In the genomic region with DNA sequence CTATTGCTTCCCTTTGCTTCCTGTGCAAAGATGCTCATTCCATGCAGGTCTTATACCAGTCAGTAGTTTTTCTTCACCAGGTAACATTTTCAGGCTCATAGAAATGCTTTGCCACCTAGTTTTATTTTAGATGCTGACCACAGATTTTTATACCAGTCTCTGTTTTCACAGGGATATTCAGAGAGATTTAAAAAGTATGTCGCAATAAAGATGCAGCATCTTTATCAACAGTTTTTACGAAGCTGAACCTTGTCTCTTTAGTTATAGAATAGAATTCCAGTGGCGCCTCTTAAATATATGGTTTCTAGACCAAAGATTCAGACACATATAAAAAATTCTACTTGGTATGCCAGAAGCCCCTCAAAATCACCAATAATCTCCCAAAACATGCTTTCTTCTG, we compare ENCODE assay signal across 29 cellular contexts.
"Had no signal": no experiment of that assay in that cellular context is flagged by ENCODE, and none has a peak within 500 bp of the region (broad histone marks: within the 10 kb centered on the region; RNA-seq: fewer than 3 reads in every experiment).

No MANE protein-coding gene starts in this region.

- H3K4me3 ChIP-seq: colonic mucosa, coronary artery, dorsolateral prefrontal cortex, esophagus muscularis mucosa, esophagus squamous epithelium, gastrocnemius medialis, gastroesophageal sphincter, heart left ventricle, heart right ventricle had no signal

- H3K4me3 Mint-ChIP-seq: dendritic cell treated with granulocyte-macrophage colony-stimulating factor and Interleukin-4, amounts not matched to agents 40 ng/mL and 50 ng/mL, for 4 days; effector memory CD8-positive, alpha-beta T cell; endodermal cell had no signal

- DNase-seq: colonic mucosa; cortex of kidney; dermis blood vessel endothelial cell; dorsolateral prefrontal cortex; effector CD4-positive, alpha-beta T cell; effector CD8-positive, alpha-beta T cell; effector memory CD4-positive, alpha-beta T cell; effector memory CD8-positive, alpha-beta T cell; endodermal cell; erythroblast; esophagus squamous epithelium; foreskin fibroblast; foreskin keratinocyte; foreskin melanocyte; gastrocnemius medialis; glutamatergic neuron; head of caudate nucleus; heart left ventricle; heart right ventricle had no signal

- H3K27me3 Mint-ChIP-seq: effector memory CD8-positive, alpha-beta T cell had no signal

- H3K4me1 ChIP-seq: colonic mucosa, esophagus muscularis mucosa, esophagus squamous epithelium, foreskin keratinocyte, gastrocnemius medialis had no signal

- H3K9me3 ChIP-seq: colonic mucosa, esophagus muscularis mucosa, esophagus squamous epithelium, gastrocnemius medialis, gastroesophageal sphincter, heart right ventricle had no signal

- ATAC-seq: effector memory CD8-positive, alpha-beta T cell; esophagus mucosa; foreskin keratinocyte; gastrocnemius medialis; gastroesophageal sphincter; heart left ventricle; heart right ventricle had no signal

- H3K4me1 Mint-ChIP-seq: endodermal cell had no signal

- H3K27ac ChIP-seq: colonic mucosa, coronary artery, dorsolateral prefrontal cortex, epithelial cell of prostate, esophagus muscularis mucosa, esophagus squamous epithelium, foreskin keratinocyte, gastrocnemius medialis, gastroesophageal sphincter, heart left ventricle, heart right ventricle had no signal

- FAIRE-seq: colon, endometrium, endothelial cell of umbilical vein, frontal cortex had no signal

- H3K9me3 Mint-ChIP-seq: dendritic cell treated with granulocyte-macrophage colony-stimulating factor and Interleukin-4, amounts not matched to agents 40 ng/mL and 50 ng/mL, for 4 days; endodermal cell had no signal

- H3K27me3 ChIP-seq: colonic mucosa, esophagus muscularis mucosa, esophagus squamous epithelium, foreskin keratinocyte, gastrocnemius medialis, gastroesophageal sphincter, heart left ventricle, heart right ventricle had no signal

- H3K36me3 ChIP-seq: colonic mucosa, esophagus muscularis mucosa, esophagus squamous epithelium, gastrocnemius medialis, gastroesophageal sphincter, heart left ventricle, heart right ventricle had no signal

- H3K27ac Mint-ChIP-seq: dendritic cell treated with granulocyte-macrophage colony-stimulating factor and Interleukin-4, amounts not matched to agents 40 ng/mL and 50 ng/mL, for 4 days; effector memory CD8-positive, alpha-beta T cell; endodermal cell had no signal
